8 cellular contexts compared by ENCODE assay signal in genomic region chr14:69398818-69399210, GRCh38. TPM values are rescaled to one million over a fixed set of nuclear protein-coding genes. Genes with fewer than 3 reads are reported as not detected.
A peak's percentile ranks its signal among the peaks of the same experiment; 100 is the strongest.
DNase-seq lines count a peak whose midpoint lies in the region; ATAC-seq and TF ChIP-seq lines count a peak whose summit lies in the region.

No MANE protein-coding gene starts in this region.

- peaks cover 26 to 44% (median 34%) of the 10 kb centered on the region in 11 experiments for H3K36me3 ChIP-seq in BLaER1 treated with 17β-estradiol and CSF1 and Interleukin-3, amounts not matched to agents 10 nM and 100 nM
- peaks cover 23% of the 10 kb centered on the region for H3K36me3 ChIP-seq in skeletal muscle satellite cell (ENCODE audit: insufficient read depth, low read length)

- peak overlapping the region; percentile 92 for H3K4me3 Mint-ChIP-seq in T-helper 17 cell

- peaks cover 36% of the 10 kb centered on the region for H3K4me1 Mint-ChIP-seq in T-helper 17 cell

- H3K4me3 ChIP-seq in BLaER1 treated with 17β-estradiol and CSF1 and Interleukin-3, amounts not matched to agents 10 nM and 100 nM = peak overlapping the region; percentile 76 to 92 (median 82)
- H3K4me3 ChIP-seq in foreskin fibroblast (ENCODE audit: low read depth in 1 of 2, low read length in 2 of 2) = peak overlapping the region; percentile 83 to 97
- peak overlapping the region; percentile 88 for H3K4me3 ChIP-seq in skeletal muscle satellite cell (ENCODE audit: low read length)

- peaks cover 20 to 46% (median 30%) of the 10 kb centered on the region in 11 experiments; a peak in 20 of 22 replicates for H4K20me1 ChIP-seq in BLaER1 treated with 17β-estradiol and CSF1 and Interleukin-3, amounts not matched to agents 10 nM and 100 nM

- TF ChIP-seq CTCF in foreskin fibroblast (IDR thresholded peaks at IDR 0.05; ENCODE audit: low read depth, low read length) = no peak

- DNase-seq in T-helper 17 cell = no peak
- no peak for DNase-seq in foreskin fibroblast
- no peak for DNase-seq in NAMALWA (ENCODE audit: low spot score)

- no peaks in the 10 kb centered on the region for H3K27me3 ChIP-seq in BLaER1 treated with 17β-estradiol and CSF1 and Interleukin-3, amounts not matched to agents 10 nM and 100 nM
- no peaks in the 10 kb centered on the region for H3K27me3 ChIP-seq in skeletal muscle satellite cell (ENCODE audit: control insufficient read depth, insufficient read depth, low read length)

- H3K27ac Mint-ChIP-seq in T-helper 17 cell = peak overlapping the region; percentile 99

- peaks cover 41 to 62% (median 54%) of the 10 kb centered on the region in 10 experiments for H3K4me1 ChIP-seq in BLaER1 treated with 17β-estradiol and CSF1 and Interleukin-3, amounts not matched to agents 10 nM and 100 nM
- H3K4me1 ChIP-seq in skeletal muscle satellite cell (ENCODE audit: control insufficient read depth, insufficient read depth, low read length) = peaks cover 27% of the 10 kb centered on the region

- ATAC-seq in GM21576 (IDR thresholded peaks at IDR 0.05; ENCODE audit: unreplicated experiment) = peak; percentile 10
- no peak for ATAC-seq in T-helper 17 cell
- ATAC-seq in HG02798 (IDR thresholded peaks at IDR 0.05; ENCODE audit: poor library complexity, unreplicated experiment) = no peak
- ATAC-seq in HG03457 (IDR thresholded peaks at IDR 0.05; ENCODE audit: unreplicated experiment) = no peak

- peaks cover 3 to 16% (median 4%) of the 10 kb centered on the region in 11 experiments; a peak in 21 of 22 replicates for H3K9me3 ChIP-seq in BLaER1 treated with 17β-estradiol and CSF1 and Interleukin-3, amounts not matched to agents 10 nM and 100 nM (replicated peaks in 1 of 11)
- H3K9me3 ChIP-seq in T-helper 17 cell (ENCODE audit: control insufficient read depth, low read length, poor library complexity, severe bottlenecking) = no peaks in the 10 kb centered on the region
- no peaks in the 10 kb centered on the region for H3K9me3 ChIP-seq in skeletal muscle satellite cell (replicated peaks; ENCODE audit: low read length)

- no peaks in the 10 kb centered on the region for H3K27me3 Mint-ChIP-seq in T-helper 17 cell

- H3K27ac ChIP-seq in BLaER1 treated with 17β-estradiol and CSF1 and Interleukin-3, amounts not matched to agents 10 nM and 100 nM = peak overlapping the region; percentile 88 to 99 (median 97)

- H3K36me3 Mint-ChIP-seq in T-helper 17 cell (ENCODE audit: low read depth) = peaks cover 2% of the 10 kb centered on the region

- peak overlapping the region; percentile 91 to 99 (median 94) for H3K4me2 ChIP-seq in BLaER1 treated with 17β-estradiol and CSF1 and Interleukin-3, amounts not matched to agents 10 nM and 100 nM
- peak overlapping the region; percentile 93 for H3K4me2 ChIP-seq in skeletal muscle satellite cell (ENCODE audit: low read length)

- H3K9ac ChIP-seq in BLaER1 treated with 17β-estradiol and CSF1 and Interleukin-3, amounts not matched to agents 10 nM and 100 nM = peak overlapping the region; percentile 94 to 99 (median 98)
- H3K9ac ChIP-seq in skeletal muscle satellite cell (ENCODE audit: low read depth, low read length) = peak overlapping the region; percentile 93

RNA-seq across cellular contexts. Expression of gene SLC39A9, which starts 0.3 kb away (rescaled TPM):
- 10 to 100 TPM; 27.6 to 31.0 TPM for total RNA-seq in T-helper 17 cell
- 87.8 and 97.3 TPM in 2 replicates for total RNA-seq in skeletal muscle satellite cell (2012; rRNA removed)

RNA-seq across cellular contexts. Expression of gene ERH, which starts 0.7 kb away (rescaled TPM):
- 100 to 1,000 TPM; 102 to 118 TPM for total RNA-seq in T-helper 17 cell
- total RNA-seq in skeletal muscle satellite cell (2012; rRNA removed) = 127 and 170 TPM in 2 replicates
